8 cellular contexts compared by ENCODE assay signal in genomic region chr17:75652934-75653549, GRCh38. TPM values are rescaled to one million over a fixed set of nuclear protein-coding genes. Genes with fewer than 3 reads are reported as not detected.
A peak's percentile ranks its signal among the peaks of the same experiment; 100 is the strongest.
DNase-seq lines count a peak whose midpoint lies in the region; ATAC-seq and TF ChIP-seq lines count a peak whose summit lies in the region.

No MANE protein-coding gene starts in this region.

- CTCF ChIA-PET in activated CD4-positive, alpha-beta memory T cell treated with anti-CD3 and anti-CD28 coated beads for 36 hours (lab: Charles Lee): interaction anchor here (0.6 to 8.3 kb wide), 8 partner anchors 18 to 171 kb away, joined by 3 to 70 read pairs (median 4); partner anchors contain the start of gene SMIM5

- peak; percentile 71 for ATAC-seq in sciatic nerve
- ATAC-seq in activated CD4-positive, CD25-positive, alpha-beta regulatory T cell treated with anti-CD3 and anti-CD28 coated beads, Interleukin-2, amount 50 U/mL, for 24 hours: no peak

- no peak overlapping the region for H3K4me3 Mint-ChIP-seq in activated CD4-positive, alpha-beta memory T cell treated with anti-CD3 and anti-CD28 coated beads for 36 hours
- H3K4me3 Mint-ChIP-seq in glutamatergic neuron (ENCODE audit: unreplicated experiment): no peak overlapping the region

- H3K36me3 ChIP-seq in KMS-11 (ENCODE audit: insufficient read depth): no peaks in the 10 kb centered on the region

- H3K27ac ChIP-seq in KMS-11: no peak overlapping the region

- H3K79me2 ChIP-seq in KMS-11 (ENCODE audit: insufficient read depth, low read depth): no peaks in the 10 kb centered on the region

- H3K27ac Mint-ChIP-seq in activated CD4-positive, alpha-beta memory T cell treated with anti-CD3 and anti-CD28 coated beads for 36 hours: no peak overlapping the region
- no peak overlapping the region for H3K27ac Mint-ChIP-seq in glutamatergic neuron (ENCODE audit: unreplicated experiment)

- H4K20me1 ChIP-seq in KMS-11 (ENCODE audit: insufficient read depth): no peaks in the 10 kb centered on the region

- H2AFZ ChIP-seq in KMS-11 (ENCODE audit: low read depth): no peak overlapping the region

- no peaks in the 10 kb centered on the region for H3K4me1 ChIP-seq in KMS-11 (ENCODE audit: low read depth, poor library complexity, severe bottlenecking)

- H3K4me2 ChIP-seq in KMS-11: no peak overlapping the region

- no peaks in the 10 kb centered on the region for H3K27me3 ChIP-seq in KMS-11 (ENCODE audit: insufficient read depth, low read depth)

- no peak overlapping the region for H3K9ac ChIP-seq in KMS-11

- intact Hi-C loops in activated CD4-positive, alpha-beta memory T cell treated with anti-CD3 and anti-CD28 coated beads for 36 hours (cut with micrococcal nuclease): no loop called here
- intact Hi-C loops in sciatic nerve (cut with DNase I): no loop called here

- DNase-seq in NCI-H748 (lab: John Stamatoyannopoulos, UW; ENCODE audit: unreplicated experiment) (peak; percentile 9), NCI-H748 treated with DMSO at 0.1 percent for 48 hours (lab: John Stamatoyannopoulos, UW) (no peak), glutamatergic neuron (peak; percentile 67), sciatic nerve (ENCODE audit: low spot score) (peak; percentile 58), DMS79 treated with DMSO at 0.1 percent for 48 hours (lab: John Stamatoyannopoulos, UW) (no peak)
- DNase-seq in activated CD4-positive, alpha-beta memory T cell treated with anti-CD3 and anti-CD28 coated beads for 36 hours: peak; percentile 30

- H3K36me3 Mint-ChIP-seq in activated CD4-positive, alpha-beta memory T cell treated with anti-CD3 and anti-CD28 coated beads for 36 hours: peaks cover 13% of the 10 kb centered on the region
- H3K36me3 Mint-ChIP-seq in glutamatergic neuron (ENCODE audit: unreplicated experiment): no peaks in the 10 kb centered on the region

- no peak overlapping the region for H3K4me3 ChIP-seq in KMS-11 (IDR thresholded peaks at IDR 0.05; ENCODE audit: insufficient read depth, low read depth, low read length)

- TF ChIP-seq CTCF in KMS-11 (conservative IDR thresholded peaks at IDR 0.05; ENCODE audit: low read depth, low read length) (peak; percentile 85), glutamatergic neuron (IDR thresholded peaks at IDR 0.05; ENCODE audit: partially characterized antibody, unreplicated experiment) (peak; percentile 78)

- no peaks in the 10 kb centered on the region for H3K4me1 Mint-ChIP-seq in activated CD4-positive, alpha-beta memory T cell treated with anti-CD3 and anti-CD28 coated beads for 36 hours (ENCODE audit: low read depth)
- H3K4me1 Mint-ChIP-seq in glutamatergic neuron (ENCODE audit: low read depth, unreplicated experiment): no peaks in the 10 kb centered on the region

- H3K9me3 Mint-ChIP-seq in activated CD4-positive, alpha-beta memory T cell treated with anti-CD3 and anti-CD28 coated beads for 36 hours: no peaks in the 10 kb centered on the region
- H3K9me3 Mint-ChIP-seq in glutamatergic neuron (ENCODE audit: unreplicated experiment): peaks cover 2% of the 10 kb centered on the region

- POLR2A ChIA-PET in activated CD4-positive, alpha-beta memory T cell treated with anti-CD3 and anti-CD28 coated beads for 36 hours (lab: Charles Lee): no interaction called here

- H3K27me3 Mint-ChIP-seq in activated CD4-positive, alpha-beta memory T cell treated with anti-CD3 and anti-CD28 coated beads for 36 hours: no peaks in the 10 kb centered on the region
- H3K27me3 Mint-ChIP-seq in glutamatergic neuron (ENCODE audit: unreplicated experiment): no peaks in the 10 kb centered on the region

RNA-seq across cellular contexts. Expression of gene RECQL5, which starts 13.9 kb away (rescaled TPM):
- 10 to 100 TPM; 27.7 to 31.3 TPM for total RNA-seq in activated CD4-positive, alpha-beta memory T cell treated with anti-CD3 and anti-CD28 coated beads for 36 hours
- total RNA-seq in glutamatergic neuron (ENCODE audit: unreplicated experiment) (49.8 TPM), sciatic nerve (35.2 TPM)

RNA-seq across cellular contexts. Expression of gene SAP30BP, which starts 14.1 kb away (rescaled TPM):
- total RNA-seq in activated CD4-positive, alpha-beta memory T cell treated with anti-CD3 and anti-CD28 coated beads for 36 hours: 10 to 100 TPM; 81.4 to 92.7 TPM
- total RNA-seq in glutamatergic neuron (ENCODE audit: unreplicated experiment): 115 TPM
- total RNA-seq in sciatic nerve: 107 TPM

RNA-seq across cellular contexts. Expression of gene SMIM5, which starts 19.8 kb away (rescaled TPM):
- total RNA-seq in activated CD4-positive, alpha-beta memory T cell treated with anti-CD3 and anti-CD28 coated beads for 36 hours: not detected
- 0.20 TPM for total RNA-seq in glutamatergic neuron (ENCODE audit: unreplicated experiment)
- total RNA-seq in sciatic nerve: 12.5 TPM

Comparison
In these comparisons a context has a peak if more than half of its experiments do, and no peak if none do; other contexts are left out.
1. DNase-seq: peak in NCI-H748 (single experiment), activated CD4-positive, alpha-beta memory T cell treated with anti-CD3 and anti-CD28 coated beads for 36 hours (single experiment), glutamatergic neuron (single experiment) and sciatic nerve (single experiment); none in NCI-H748 treated with DMSO at 0.1 percent for 48 hours (single experiment) and DMS79 treated with DMSO at 0.1 percent for 48 hours (single experiment).
2. RNA of gene SMIM5, which starts 19.8 kb away (total RNA-seq): 12.5 TPM in sciatic nerve (single experiment); 0.20 TPM in glutamatergic neuron (single experiment) and not detected in activated CD4-positive, alpha-beta memory T cell treated with anti-CD3 and anti-CD28 coated beads for 36 hours; every median in the first group is over 10 times any median in the second.